18 cellular contexts compared by ENCODE assay signal in genomic region chr5:64680289-64680688, GRCh38. TPM values are rescaled to one million over a fixed set of nuclear protein-coding genes. Genes with fewer than 3 reads are reported as not detected.
DNase-seq lines count a peak whose midpoint lies in the region; ATAC-seq and TF ChIP-seq lines count a peak whose summit lies in the region.
"Had no signal": no experiment of that assay in that cellular context is flagged by ENCODE, and none has a peak within 500 bp of the region (broad histone marks: within the 10 kb centered on the region; RNA-seq: fewer than 3 reads in every experiment).

No MANE protein-coding gene starts in this region.

- peaks cover 10% of the 10 kb centered on the region for H3K4me1 Mint-ChIP-seq in GM23338
- H3K4me1 Mint-ChIP-seq: T-cell had no signal

- H3K27me3 Mint-ChIP-seq in GM23338 (ENCODE audit: insufficient read depth, low read depth, poor library complexity): no peaks in the 10 kb centered on the region

- H3K9me2 ChIP-seq in GM23338 (ENCODE audit: insufficient read depth) (no peaks in the 10 kb centered on the region; the same call in 1 of the 2 replicates), hepatocyte (replicated peaks; ENCODE audit: insufficient read depth) (no peaks in the 10 kb centered on the region)

- H2AFZ ChIP-seq in GM23338 (no peak overlapping the region), hepatocyte (no peak overlapping the region)

- H3K4me2 ChIP-seq in GM23338 (no peak overlapping the region), hepatocyte (no peak overlapping the region)

- peak; percentile 87 for ATAC-seq in GM23338
- ATAC-seq in HG03097 (IDR thresholded peaks at IDR 0.05; ENCODE audit: low FRiP score, unreplicated experiment): no peak
- ATAC-seq: esophagus mucosa, left lung, T-cell had no signal

- no peak overlapping the region for H3K27ac Mint-ChIP-seq in GM23338
- H3K27ac Mint-ChIP-seq: T-cell had no signal

- H3K4me3 Mint-ChIP-seq in GM23338: no peak overlapping the region
- H3K4me3 Mint-ChIP-seq: T-cell had no signal

- no peaks in the 10 kb centered on the region for H3K79me2 ChIP-seq in GM23338 (replicated peaks; ENCODE audit: insufficient read depth)
- H3K79me2 ChIP-seq in hepatocyte: no peaks in the 10 kb centered on the region

- H3K9me3 Mint-ChIP-seq in GM23338: no peaks in the 10 kb centered on the region
- H3K9me3 Mint-ChIP-seq: T-cell had no signal

- POLR2A ChIA-PET in RWPE1 (lab: Yijun Ruan, JAX; ENCODE audit: low non-redundant PET): no interaction called here

- H3K4me1 ChIP-seq in GM23338 (ENCODE audit: insufficient read depth) (0 out of 2 replicates have a peak, but pooled peaks cover 10% of the 10 kb centered on the region), hepatocyte (ENCODE audit: insufficient read depth) (no peaks in the 10 kb centered on the region)
- H3K4me1 ChIP-seq: left lung had no signal

- H4K20me1 ChIP-seq in GM23338 (replicated peaks; ENCODE audit: insufficient read depth): no peaks in the 10 kb centered on the region
- no peaks in the 10 kb centered on the region for H4K20me1 ChIP-seq in hepatocyte (ENCODE audit: insufficient read depth, poor library complexity, severe bottlenecking)

- CTCF ChIA-PET in RWPE1 (lab: Yijun Ruan, JAX): no interaction called here

- H3K4me3 ChIP-seq in GM23338 (no peak overlapping the region), hepatocyte (no peak overlapping the region)
- H3K4me3 ChIP-seq: left lung, ovary had no signal

- H3K36me3 ChIP-seq in GM23338 (ENCODE audit: insufficient read depth) (no peaks in the 10 kb centered on the region), hepatocyte (replicated peaks; ENCODE audit: insufficient read depth, low read depth) (no peaks in the 10 kb centered on the region)
- H3K36me3 ChIP-seq: left lung, ovary had no signal

- 80% methylated on average over 4 of the region's 4 CpGs for WGBS in hepatocyte (ENCODE audit: low lambda C conversion rate, missing lambda C conversion rate)

- H3K27me3 ChIP-seq in GM23338 (ENCODE audit: insufficient read depth): no peaks in the 10 kb centered on the region
- no peaks in the 10 kb centered on the region for H3K27me3 ChIP-seq in hepatocyte
- H3K27me3 ChIP-seq: left lung, ovary had no signal

- no peaks in the 10 kb centered on the region for H3K36me3 Mint-ChIP-seq in GM23338 (ENCODE audit: low read depth)
- H3K36me3 Mint-ChIP-seq: T-cell had no signal

- no peak overlapping the region for H3K27ac ChIP-seq in GM23338 (ENCODE audit: low read depth)
- no peak overlapping the region for H3K27ac ChIP-seq in RWPE1
- no peak overlapping the region for H3K27ac ChIP-seq in hepatocyte
- H3K27ac ChIP-seq: left lung, ovary had no signal

- TF ChIP-seq CTCF in GM23338 (conservative IDR thresholded peaks at IDR 0.05; ENCODE audit: low read depth in 2 of 2) (peak; percentile 53 to 65), RWPE1 (conservative IDR thresholded peaks at IDR 0.05; ENCODE audit: low read depth) (no peak), hepatocyte (IDR thresholded peaks at IDR 0.05; ENCODE audit: poor library complexity) (peak; percentile 16)

- H3K9me3 ChIP-seq in hepatocyte (ENCODE audit: low read depth): no peaks in the 10 kb centered on the region
- H3K9me3 ChIP-seq: left lung, ovary had no signal

- no peaks in the 10 kb centered on the region for H3F3A ChIP-seq in GM23338 (replicated peaks; ENCODE audit: low read depth)

- DNase-seq in DMS53 (lab: John Stamatoyannopoulos, UW) (peak; percentile 53), DMS53 treated with DMSO at 0.1 percent for 48 hours (lab: John Stamatoyannopoulos, UW; ENCODE audit: unreplicated experiment) (no peak), GM23338 (ENCODE audit: low spot score) (peak; percentile 70), RWPE1 (ENCODE audit: low spot score) (peak; percentile 26), hepatocyte (ENCODE audit: low spot score) (peak; percentile 17), HuH-7.5 (ENCODE audit: low spot score) (no peak), inferior parietal cortex (ENCODE audit: extremely low spot score) (no peak)
- DNase-seq: activated CD8-positive, alpha-beta memory T cell treated with anti-CD3 and anti-CD28 coated beads for 24 hours; anterior cingulate cortex; GF-D8; left lung; ovary; stimulated activated CD4-positive, alpha-beta T cell treated with anti-CD3 and anti-CD28 coated beads, Interleukin-2, amount 100 ng/mL, for 48 hours; substantia nigra; T-cell had no signal

TF ChIP-seq in GM23338, 12 proteins besides CTCF, POLR2A, EP300 and RAD21:
- TF ChIP-seq EZH2 (IDR thresholded peaks at IDR 0.05; ENCODE audit: low read depth, unreplicated experiment): no peak

RNA-seq across cellular contexts. Expression of gene SHISAL2B, which starts 10.0 kb away (rescaled TPM):
- total RNA-seq in GM23338 (2014; rRNA removed; shearing (Covaris generic)): 3.9 and 12.3 TPM in 2 replicates
- polyA plus RNA-seq in GM23338 (2016; fragmentation: Nextera tagmentation; extraction: Ambion mirVana) (21.1 and 24.4 TPM in 2 replicates), hepatocyte (0.56 TPM in 1 of 2 replicates, not detected in the other)
- total RNA-seq in hepatocyte: not detected in 2 replicates
- total RNA-seq: A172, esophagus mucosa, ovary, T-cell had no signal

Comparison
In these comparisons a context has a peak if more than half of its experiments do, and no peak if none do; other contexts are left out.
1. DNase-seq: peak in DMS53 (single experiment), GM23338 (single experiment), RWPE1 (single experiment) and hepatocyte (single experiment); none in DMS53 treated with DMSO at 0.1 percent for 48 hours (single experiment), HuH-7.5 (single experiment) and inferior parietal cortex (single experiment).